Comparison of ENCODE assay signal across 21 cellular contexts in genomic region chrX:134636859-134637258, GRCh38. TPM values are rescaled to one million over a fixed set of nuclear protein-coding genes. Genes with fewer than 3 reads are reported as not detected.
DNase-seq lines count a peak whose midpoint lies in the region; TF ChIP-seq lines count a peak whose summit lies in the region.
"Had no signal": no experiment of that assay in that cellular context is flagged by ENCODE, and none has a peak within 500 bp of the region (broad histone marks: within the 10 kb centered on the region; RNA-seq: fewer than 3 reads in every experiment).

No MANE protein-coding gene starts in this region.

- H3K27me3 Mint-ChIP-seq in CD14-positive monocyte (ENCODE audit: low read depth in 3 of 3), result peaks cover 1 to 4% (median 2%) of the 10 kb centered on the region in 3 donors

- H3K27ac ChIP-seq in breast epithelium, result no peak overlapping the region
- H3K27ac ChIP-seq: ascending aorta, ovary had no signal

- peaks cover 9% of the 10 kb centered on the region for H3K4me1 Mint-ChIP-seq in CD14-positive monocyte
- H3K4me1 Mint-ChIP-seq: T-cell had no signal

- TF ChIP-seq POLR2A in breast epithelium (IDR thresholded peaks at IDR 0.05), result no peak

- no peak overlapping the region for H3K4me3 Mint-ChIP-seq in CD14-positive monocyte
- H3K4me3 Mint-ChIP-seq: activated naive CD4-positive, alpha-beta T cell treated with anti-CD3 and anti-CD28 coated beads for 36 hours; T-cell had no signal

- H3K27ac Mint-ChIP-seq in CD14-positive monocyte, result no peak overlapping the region
- H3K27ac Mint-ChIP-seq: activated naive CD4-positive, alpha-beta T cell treated with anti-CD3 and anti-CD28 coated beads for 36 hours; T-cell had no signal

- H3K4me3 ChIP-seq in adipocyte (ENCODE audit: low read length), result no peak overlapping the region
- no peak overlapping the region for H3K4me3 ChIP-seq in breast epithelium
- H3K4me3 ChIP-seq: ascending aorta, ovary had no signal

- no peak for TF ChIP-seq CTCF in CD14-positive monocyte (IDR thresholded peaks at IDR 0.05)
- TF ChIP-seq CTCF in breast epithelium (IDR thresholded peaks at IDR 0.05), result no peak

- DNase-seq in AG20443 (ENCODE audit: low spot score), result peak; percentile 39
- peak; percentile 88 for DNase-seq in NCI-H1694 treated with DMSO at 0.1 percent for 48 hours (lab: John Stamatoyannopoulos, UW)
- DNase-seq in adipocyte (ENCODE audit: low read depth), result peak; percentile 61
- DNase-seq in iris pigment epithelial cell (ENCODE audit: low read depth), result peak; percentile 35
- no peak for DNase-seq in CD14-positive monocyte (ENCODE audit: low spot score)
- DNase-seq in breast epithelium (ENCODE audit: low spot score in 2 of 2), result no peak
- DNase-seq in SHP77 treated with DMSO at 0.1 percent for 48 hours (lab: John Stamatoyannopoulos, UW), result no peak
- DNase-seq in NCI-H146 (lab: John Stamatoyannopoulos, UW), result no peak
- DNase-seq: activated naive CD4-positive, alpha-beta T cell treated with anti-CD3 and anti-CD28 coated beads for 36 hours; activated T-cell treated with anti-CD3 and anti-CD28 coated beads for 4 hours; BE2C; glutamatergic neuron; Kasumi-1; NCI-H1417 treated with DMSO at 0.1 percent for 48 hours; NCI-H2227 treated with DMSO at 0.1 percent for 48 hours; ovary; stimulated activated CD4-positive, alpha-beta T cell treated with anti-CD3 and anti-CD28 coated beads, Interleukin-1b, Interleukin-23, amount 100 ng/mL, for 48 hours; T-cell had no signal

- H3K9me3 ChIP-seq in adipocyte (ENCODE audit: control insufficient read depth, low read length) (no peaks in the 10 kb centered on the region), breast epithelium (no peaks in the 10 kb centered on the region)
- H3K9me3 ChIP-seq: ascending aorta, BE2C, ovary had no signal

- H3K27me3 ChIP-seq in adipocyte (replicated peaks; ENCODE audit: control insufficient read depth, insufficient read depth, low read length) (peaks cover 8% of the 10 kb centered on the region), breast epithelium (peaks cover 0 to 64% of the 10 kb centered on the region in 2 donors)
- H3K27me3 ChIP-seq: ascending aorta, BE2C, ovary had no signal

- H3K36me3 ChIP-seq in adipocyte (ENCODE audit: control insufficient read depth, insufficient read depth, low read length, severe bottlenecking) (no peaks in the 10 kb centered on the region), breast epithelium (no peaks in the 10 kb centered on the region)
- H3K36me3 ChIP-seq: ascending aorta, BE2C, ovary had no signal

- no peak overlapping the region for H3K9ac ChIP-seq in adipocyte (ENCODE audit: low read length)

- H3K36me3 Mint-ChIP-seq in CD14-positive monocyte, result no peaks in the 10 kb centered on the region
- H3K36me3 Mint-ChIP-seq: T-cell had no signal

- H3K4me1 ChIP-seq in adipocyte (ENCODE audit: control insufficient read depth, insufficient read depth, low read length), result peaks cover 16% of the 10 kb centered on the region
- no peaks in the 10 kb centered on the region for H3K4me1 ChIP-seq in breast epithelium
- H3K4me1 ChIP-seq: ascending aorta, BE2C had no signal

- H3K9me3 Mint-ChIP-seq in CD14-positive monocyte, result no peaks in the 10 kb centered on the region
- H3K9me3 Mint-ChIP-seq: activated naive CD4-positive, alpha-beta T cell treated with anti-CD3 and anti-CD28 coated beads for 36 hours; T-cell had no signal

- intact Hi-C loops in CD14-positive monocyte (cut with micrococcal nuclease) (no loop called here), breast epithelium (cut with DNase I; ENCODE audit: low total_unique reads) (no loop called here)

RNA-seq across cellular contexts. Expression of gene PLAC1, which starts 21.4 kb away (rescaled TPM):
- not detected for polyA plus RNA-seq in CD14-positive monocyte
- not detected for total RNA-seq in breast epithelium
- total RNA-seq: activated naive CD4-positive, alpha-beta T cell treated with anti-CD3 and anti-CD28 coated beads for 36 hours; ascending aorta; HT-29; liver; T-cell had no signal
- polyA plus RNA-seq: liver had no signal

Comparison
In these comparisons a context has a peak if more than half of its experiments do, and no peak if none do; other contexts are left out.
1. DNase-seq: peak in AG20443 (single experiment), NCI-H1694 treated with DMSO at 0.1 percent for 48 hours (single experiment), adipocyte (single experiment) and iris pigment epithelial cell (single experiment); none in CD14-positive monocyte (single experiment), breast epithelium (0 of 2), SHP77 treated with DMSO at 0.1 percent for 48 hours (single experiment) and NCI-H146 (single experiment).